In genomic region chr1:168428063-168428731, GRCh38 we compare ENCODE assay signal across 12 cellular contexts.
DNase-seq lines count a peak whose midpoint lies in the region; ATAC-seq, FAIRE-seq and TF ChIP-seq lines count a peak whose summit lies in the region.
"Had no signal": no experiment of that assay in that cellular context is flagged by ENCODE, and none has a peak within 500 bp of the region (broad histone marks: within the 10 kb centered on the region; RNA-seq: fewer than 3 reads in every experiment).

No MANE protein-coding gene starts in this region.

- H4K5ac ChIP-seq in H1 (ENCODE audit: insufficient read length, low read depth, low read length): no peak overlapping the region

- H3K56ac ChIP-seq in H1 (replicated peaks; ENCODE audit: insufficient read length, low read depth, low read length): no peak overlapping the region

- no peak overlapping the region for H3K27ac Mint-ChIP-seq in HFFc6
- no peak overlapping the region for H3K27ac Mint-ChIP-seq in nephron progenitor cell

- H3K27ac ChIP-seq in H1 (ENCODE audit: low read depth, low read length): no peak overlapping the region
- peak overlapping the region; percentile 72 for H3K27ac ChIP-seq in temporal lobe (ENCODE audit: low read depth, low read length)

- no peak for TF ChIP-seq EP300 in H1 (IDR thresholded peaks at IDR 0.05; ENCODE audit: borderline replicate concordance in 1 of 2, low read depth in 2 of 2, low read length in 2 of 2)

- ATAC-seq in left colon (no peak), GM18868 (IDR thresholded peaks at IDR 0.05; ENCODE audit: unreplicated experiment) (no peak)
- ATAC-seq: activated CD4-positive, CD25-positive, alpha-beta regulatory T cell treated with anti-CD3 and anti-CD28 coated beads, Interleukin-2, amount 50 U/mL, for 24 hours had no signal

- FAIRE-seq in H1 (lab: Jason Lieb, UNC): no peak

- no peaks in the 10 kb centered on the region for H4K20me1 ChIP-seq in H1 (replicated peaks in 1 of 2; ENCODE audit: control insufficient read depth in 1 of 2, insufficient read depth in 2 of 2, low read length in 2 of 2)

- TF ChIP-seq CTCF in HFFc6 (IDR thresholded peaks at IDR 0.05) (no peak), H1 (IDR thresholded peaks at IDR 0.05; ENCODE audit: control extremely low read depth in 1 of 3, insufficient read depth in 1 of 3, low read depth in 1 of 3, low read length in 3 of 3) (no peak), nephron progenitor cell (IDR thresholded peaks at IDR 0.05) (no peak)

- 70% methylated on average over 4 of the region's 4 CpGs; no CpG with 5 or more reads in 1 of the 2 experiments for WGBS in H1 (ENCODE audit: extremely low coverage in 1 of 2, insufficient coverage in 1 of 2, insufficient read length in 1 of 2, insufficient replicate concordance in 2 of 2, low coverage in 1 of 2, low lambda C conversion rate in 2 of 2, missing lambda C conversion rate in 1 of 2), 2 experiments

- no peaks in the 10 kb centered on the region for H3K79me1 ChIP-seq in H1 (ENCODE audit: low read depth, low read length)

- H3K27me3 ChIP-seq in H1 (replicated peaks in 1 of 4; ENCODE audit: control insufficient read depth in 3 of 4, extremely low read depth in 1 of 4, insufficient read depth in 3 of 4, low read length in 3 of 4): no peaks in the 10 kb centered on the region; a peak in 1 of 7 replicates

- H3K9ac ChIP-seq in H1 (replicated peaks in 1 of 4; ENCODE audit: extremely low read depth in 1 of 4, low read depth in 3 of 4, low read length in 3 of 4): no peak overlapping the region

- H2AK5ac ChIP-seq in H1 (ENCODE audit: low read depth, low read length): no peak overlapping the region

- H3K4me2 ChIP-seq in H1 (ENCODE audit: insufficient read depth in 1 of 2, low read depth in 2 of 2, low read length in 2 of 2): peak overlapping the region; percentile 31 to 48; a peak in 3 of 4 replicates

- peak overlapping the region; percentile 39; the same call in 1 of the 2 replicates for H2BK5ac ChIP-seq in H1 (ENCODE audit: low read depth, low read length)

- no peaks in the 10 kb centered on the region for H3K9me3 ChIP-seq in H1 (ENCODE audit: insufficient read depth in 2 of 2, low read depth in 1 of 2, low read length in 1 of 2)

- no peak overlapping the region for H4K91ac ChIP-seq in H1 (replicated peaks; ENCODE audit: insufficient read length, low read length)

- peak; percentile 21 for DNase-seq in HFFc6
- no peak for DNase-seq in H1 (ENCODE audit: low read depth in 1 of 2, low spot score in 2 of 2)
- DNase-seq in left colon: peak; percentile 11 to 35
- no peak for DNase-seq in activated CD4-positive, alpha-beta T cell treated with anti-CD3 and anti-CD28 coated beads, Interleukin-2, amount 50 U/mL, for 1 hour
- no peak for DNase-seq in activated gamma-delta T cell (lab: John Stamatoyannopoulos, UW)
- no peak for DNase-seq in nephron progenitor cell
- DNase-seq: Calu3, KG1, NCI-H2227 treated with DMSO at 0.1 percent for 48 hours had no signal

- H2BK120ac ChIP-seq in H1 (replicated peaks; ENCODE audit: low read depth, low read length): no peak overlapping the region

- H3K4me3 ChIP-seq in H1 (ENCODE audit: extremely low read depth in 1 of 4, insufficient read depth in 2 of 4, low read depth in 3 of 4, low read length in 4 of 4): no peak overlapping the region

- H3K4me3 Mint-ChIP-seq in HFFc6 (no peak overlapping the region), nephron progenitor cell (no peak overlapping the region)

- TF ChIP-seq RAD21 in H1 (IDR thresholded peaks at IDR 0.05 in 1 of 2, conservative IDR thresholded peaks at IDR 0.05 in 1 of 2; ENCODE audit: low read depth in 2 of 2, low read length in 2 of 2): no peak

- no peak overlapping the region for H2AFZ ChIP-seq in H1 (ENCODE audit: low read length)

- H3K23me2 ChIP-seq in H1 (ENCODE audit: low read depth, low read length): no peaks in the 10 kb centered on the region

- no peak overlapping the region for H4K8ac ChIP-seq in H1 (ENCODE audit: extremely low read depth, insufficient read depth, low read length)

- H3K36me3 ChIP-seq in H1 (ENCODE audit: control insufficient read depth in 2 of 4, insufficient read depth in 4 of 4, low read length in 3 of 4): no peaks in the 10 kb centered on the region

- peaks cover 0 to 6% (median 3%) of the 10 kb centered on the region in 4 experiments; a peak in 4 of 7 replicates for H3K4me1 ChIP-seq in H1 (replicated peaks in 1 of 4; ENCODE audit: control insufficient read depth in 3 of 4, insufficient read depth in 4 of 4, low read length in 3 of 4)

- TF ChIP-seq POLR2A in H1 (IDR thresholded peaks at IDR 0.05; ENCODE audit: control extremely low read depth in 1 of 2, low read depth in 2 of 2, low read length in 2 of 2): no peak

- no peak overlapping the region for H3K18ac ChIP-seq in H1 (ENCODE audit: extremely low read depth, low read length)

- no peak overlapping the region for H3K23ac ChIP-seq in H1 (ENCODE audit: insufficient read length)

- no peak overlapping the region for H2BK20ac ChIP-seq in H1 (ENCODE audit: low read length)

- H3K4me1 Mint-ChIP-seq in HFFc6 (ENCODE audit: low read depth) (peaks cover 9% of the 10 kb centered on the region), nephron progenitor cell (no peaks in the 10 kb centered on the region)

- H2BK15ac ChIP-seq in H1 (ENCODE audit: low read length): no peak overlapping the region

- H3K79me2 ChIP-seq in H1 (ENCODE audit: control insufficient read depth in 1 of 2, insufficient read depth in 2 of 2, low read length in 2 of 2): no peaks in the 10 kb centered on the region

- H3K4ac ChIP-seq in H1 (replicated peaks; ENCODE audit: insufficient read length, low read depth, low read length): no peak overlapping the region

- peak overlapping the region; percentile 90; the same call in 1 of the 2 replicates for H2BK12ac ChIP-seq in H1 (ENCODE audit: low read depth, low read length)

- CTCF ChIA-PET in H1 (lab: Charles Lee; ENCODE audit: partially characterized antibody): interaction anchor here (1.0 to 6.6 kb wide), 6 partner anchors 12 to 193 kb away, joined by 3 to 43 read pairs (median 5); no protein-coding TSS in a partner anchor

- H3K27me3 Mint-ChIP-seq in HFFc6 (ENCODE audit: insufficient read depth): peaks cover 16% of the 10 kb centered on the region
- H3K27me3 Mint-ChIP-seq in nephron progenitor cell (ENCODE audit: low read depth, poor library complexity): peaks cover 3% of the 10 kb centered on the region

- H3K14ac ChIP-seq in H1 (ENCODE audit: insufficient read length): no peak overlapping the region

- intact Hi-C loops in left colon (cut with DNase I, micrococcal nuclease): no loop called here

- POLR2A ChIA-PET in H1 (lab: Charles Lee; ENCODE audit: partially characterized antibody): interaction anchor here (0.6 to 0.8 kb wide), 2 partner anchors 18 to 1281 kb away, joined by 3 to 5 read pairs; no protein-coding TSS in a partner anchor

- H3K9me3 Mint-ChIP-seq in HFFc6 (no peaks in the 10 kb centered on the region), nephron progenitor cell (no peaks in the 10 kb centered on the region)

- H3K36me3 Mint-ChIP-seq in HFFc6 (ENCODE audit: low read depth) (no peaks in the 10 kb centered on the region), nephron progenitor cell (ENCODE audit: low read depth) (no peaks in the 10 kb centered on the region)

TF ChIP-seq in H1, 55 proteins besides CTCF, POLR2A, EP300 and RAD21:
- TF ChIP-seq YY1 (IDR thresholded peaks at IDR 0.05; ENCODE audit: low read depth, low read length) (no peak), JUND (IDR thresholded peaks at IDR 0.05; ENCODE audit: low read length) (peak; percentile 21; the same call in 1 of the 2 replicates)

Comparison
In these comparisons a context has a peak if more than half of its experiments do, and no peak if none do; other contexts are left out.
1. DNase-seq: peak in HFFc6 (single experiment) and left colon (2 of 2); none in H1 (0 of 2), activated CD4-positive, alpha-beta T cell treated with anti-CD3 and anti-CD28 coated beads, Interleukin-2, amount 50 U/mL, for 1 hour (single experiment), activated gamma-delta T cell (single experiment) and nephron progenitor cell (single experiment).